In the genomic region with DNA sequence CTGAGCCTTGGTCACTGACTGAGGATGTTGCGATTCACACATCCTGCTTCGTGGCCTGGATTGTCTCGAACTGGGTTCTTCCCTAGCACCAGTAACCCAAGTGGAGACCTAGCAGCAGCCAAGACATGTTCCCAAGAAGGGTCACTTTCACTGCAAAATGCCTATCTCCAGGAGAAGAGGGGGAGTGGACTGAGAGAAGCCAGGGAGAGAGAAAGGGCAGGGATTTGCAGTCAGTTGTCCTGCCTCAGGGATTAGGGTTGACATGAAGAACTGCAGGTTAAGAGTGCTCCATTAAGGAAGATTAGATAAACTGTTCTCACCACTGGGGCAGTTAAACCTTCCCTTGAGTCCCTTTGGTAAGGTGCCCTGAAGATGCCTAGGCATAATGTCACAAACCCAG, we compare ENCODE assay signal across 15 cellular contexts. TPM values are rescaled to one million over a fixed set of nuclear protein-coding genes. Genes with fewer than 3 reads are reported as not detected.
DNase-seq lines count a peak whose midpoint lies in the region; ATAC-seq and TF ChIP-seq lines count a peak whose summit lies in the region.
"Had no signal": no experiment of that assay in that cellular context is flagged by ENCODE, and none has a peak within 500 bp of the region (broad histone marks: within the 10 kb centered on the region; RNA-seq: fewer than 3 reads in every experiment).

No MANE protein-coding gene starts in this region.

- H3K27ac Mint-ChIP-seq in activated naive CD4-positive, alpha-beta T cell treated with anti-CD3 and anti-CD28 coated beads, Interleukin-2, amount 50 U/mL, for 24 hours = peak overlapping the region; percentile 18
- peak overlapping the region; percentile 40 for H3K27ac Mint-ChIP-seq in dendritic cell treated with granulocyte-macrophage colony-stimulating factor and Interleukin-4, amounts not matched to agents 40 ng/mL and 50 ng/mL, for 4 days
- H3K27ac Mint-ChIP-seq in osteocyte (ENCODE audit: unreplicated experiment) = no peak overlapping the region
- H3K27ac Mint-ChIP-seq: CD14-positive monocyte; CD4-positive, alpha-beta memory T cell; H9 had no signal

- no peaks in the 10 kb centered on the region for H3K9me3 Mint-ChIP-seq in activated naive CD4-positive, alpha-beta T cell treated with anti-CD3 and anti-CD28 coated beads, Interleukin-2, amount 50 U/mL, for 24 hours
- H3K9me3 Mint-ChIP-seq in dendritic cell treated with granulocyte-macrophage colony-stimulating factor and Interleukin-4, amounts not matched to agents 40 ng/mL and 50 ng/mL, for 4 days = no peaks in the 10 kb centered on the region
- no peaks in the 10 kb centered on the region for H3K9me3 Mint-ChIP-seq in osteocyte (ENCODE audit: unreplicated experiment)
- H3K9me3 Mint-ChIP-seq: CD4-positive, alpha-beta memory T cell; H9 had no signal

- H3K4me1 Mint-ChIP-seq in activated naive CD4-positive, alpha-beta T cell treated with anti-CD3 and anti-CD28 coated beads, Interleukin-2, amount 50 U/mL, for 24 hours = peaks cover 9% of the 10 kb centered on the region
- peaks cover 41% of the 10 kb centered on the region for H3K4me1 Mint-ChIP-seq in dendritic cell treated with granulocyte-macrophage colony-stimulating factor and Interleukin-4, amounts not matched to agents 40 ng/mL and 50 ng/mL, for 4 days (ENCODE audit: low read depth)
- H3K4me1 Mint-ChIP-seq in osteocyte (ENCODE audit: unreplicated experiment) = peaks cover 2% of the 10 kb centered on the region

- no peak for ATAC-seq in omental fat pad (ENCODE audit: low FRiP score)
- ATAC-seq: A549 had no signal

- no peaks in the 10 kb centered on the region for H3K36me3 Mint-ChIP-seq in activated naive CD4-positive, alpha-beta T cell treated with anti-CD3 and anti-CD28 coated beads, Interleukin-2, amount 50 U/mL, for 24 hours
- no peaks in the 10 kb centered on the region for H3K36me3 Mint-ChIP-seq in dendritic cell treated with granulocyte-macrophage colony-stimulating factor and Interleukin-4, amounts not matched to agents 40 ng/mL and 50 ng/mL, for 4 days (ENCODE audit: low read depth)
- H3K36me3 Mint-ChIP-seq in osteocyte (ENCODE audit: unreplicated experiment) = no peaks in the 10 kb centered on the region
- H3K36me3 Mint-ChIP-seq: CD4-positive, alpha-beta memory T cell had no signal

- no peak overlapping the region for H3K4me3 Mint-ChIP-seq in activated naive CD4-positive, alpha-beta T cell treated with anti-CD3 and anti-CD28 coated beads, Interleukin-2, amount 50 U/mL, for 24 hours
- H3K4me3 Mint-ChIP-seq in dendritic cell treated with granulocyte-macrophage colony-stimulating factor and Interleukin-4, amounts not matched to agents 40 ng/mL and 50 ng/mL, for 4 days = no peak overlapping the region
- H3K4me3 Mint-ChIP-seq in osteocyte (ENCODE audit: unreplicated experiment) = no peak overlapping the region
- H3K4me3 Mint-ChIP-seq: CD14-positive monocyte; CD4-positive, alpha-beta memory T cell; H9 had no signal

- TF ChIP-seq CTCF in osteocyte (IDR thresholded peaks at IDR 0.05) (no peak), omental fat pad (IDR thresholded peaks at IDR 0.05) (no peak)

- H3K27me3 Mint-ChIP-seq in activated naive CD4-positive, alpha-beta T cell treated with anti-CD3 and anti-CD28 coated beads, Interleukin-2, amount 50 U/mL, for 24 hours = peaks cover 22% of the 10 kb centered on the region
- H3K27me3 Mint-ChIP-seq in dendritic cell treated with granulocyte-macrophage colony-stimulating factor and Interleukin-4, amounts not matched to agents 40 ng/mL and 50 ng/mL, for 4 days = peaks cover 50% of the 10 kb centered on the region
- H3K27me3 Mint-ChIP-seq in osteocyte (ENCODE audit: unreplicated experiment) = peaks cover 6% of the 10 kb centered on the region

- intact Hi-C loops in dendritic cell treated with granulocyte-macrophage colony-stimulating factor and Interleukin-4, amounts not matched to agents 40 ng/mL and 50 ng/mL, for 4 days (cut with micrococcal nuclease) = no loop called here

- peak; percentile 54 for DNase-seq in NK-92 treated with Interleukin-12 subunit alpha and Interleukin-12 subunit beta, amount 100 ng/mL, for 24 hours (lab: John Stamatoyannopoulos, UW)
- DNase-seq in NK-92 (lab: John Stamatoyannopoulos, UW; ENCODE audit: unreplicated experiment) (no peak), osteocyte (ENCODE audit: extremely low spot score, unreplicated experiment) (peak; percentile 32), omental fat pad (ENCODE audit: low spot score) (no peak), COR-L47 (lab: John Stamatoyannopoulos, UW) (no peak)
- no peak for DNase-seq in activated naive CD4-positive, alpha-beta T cell treated with Interleukin-2 at 50 U/mL for 16 hours
- DNase-seq: Calu3; CD4-positive, alpha-beta memory T cell; DMS79 treated with DMSO at 0.1 percent for 48 hours; GF-D8; H9 had no signal

RNA-seq across cellular contexts. Expression of a gene that starts 5.7 kb away (rescaled TPM):
- total RNA-seq in osteocyte = 147 and 153 TPM in 2 replicates
- total RNA-seq in omental fat pad = 100 to 1,000 TPM in 1 of 4 donors, 10 to 100 TPM in 3; 23.2 to 103 (median 39.3) TPM

RNA-seq across cellular contexts. Expression of a gene that starts 45.3 kb away (rescaled TPM):
- total RNA-seq in osteocyte = 192 and 194 TPM in 2 replicates
- 10 to 100 TPM; 66.6 to 94.3 (median 88.8) TPM for total RNA-seq in omental fat pad

Comparison
In these comparisons a context has a peak if more than half of its experiments do, and no peak if none do; other contexts are left out.
1. DNase-seq: peak in NK-92 treated with Interleukin-12 subunit alpha and Interleukin-12 subunit beta, amount 100 ng/mL, for 24 hours (single experiment) and osteocyte (single experiment); none in NK-92 (single experiment), activated naive CD4-positive, alpha-beta T cell treated with Interleukin-2 at 50 U/mL for 16 hours (single experiment), omental fat pad (single experiment) and COR-L47 (single experiment).